ENCODE assay signal across 17 cellular contexts in genomic region chr20:3563113-3563512, GRCh38.
DNase-seq lines count a peak whose midpoint lies in the region; ATAC-seq and TF ChIP-seq lines count a peak whose summit lies in the region.
"Had no signal": no experiment of that assay in that cellular context is flagged by ENCODE, and none has a peak within 500 bp of the region (broad histone marks: within the 10 kb centered on the region; RNA-seq: fewer than 3 reads in every experiment).

No MANE protein-coding gene starts in this region.

- H3K27me3 Mint-ChIP-seq in T-cell = no peaks in the 10 kb centered on the region
- H3K27me3 Mint-ChIP-seq: CD4-positive, alpha-beta memory T cell; IgD-negative memory B cell had no signal

- 34 to 48% methylated on average over 3 of the region's 3 CpGs for WGBS in GM23248 (ENCODE audit: low coverage in 1 of 2, low lambda C conversion rate in 2 of 2, missing lambda C conversion rate in 2 of 2), 2 experiments

- H2AFZ ChIP-seq in GM23248 (no peak overlapping the region; the same call in 1 of the 2 replicates), PC-3 (ENCODE audit: low read length) (no peak overlapping the region)
- H2AFZ ChIP-seq: GM23338, PC-9 had no signal

- peaks cover 17% of the 10 kb centered on the region for H3K4me1 ChIP-seq in GM23248 (ENCODE audit: insufficient read depth)
- peaks cover 16% of the 10 kb centered on the region for H3K4me1 ChIP-seq in PC-3 (ENCODE audit: insufficient read depth, low read length)
- H3K4me1 ChIP-seq: Caco-2 had no signal

- POLR2A ChIA-PET in PC-3 (lab: Charles Lee; ENCODE audit: unreplicated experiment) (interaction anchor here (0.6 kb wide), 1 partner anchor 132 kb away, joined by 3 read pairs; no protein-coding TSS in a partner anchor), T-cell (lab: Charles Lee) (no interaction called here)

- H3K27me3 ChIP-seq in GM23248 (replicated peaks; ENCODE audit: insufficient read depth) = no peaks in the 10 kb centered on the region
- H3K27me3 ChIP-seq in PC-3 (ENCODE audit: low read length) = no peaks in the 10 kb centered on the region
- H3K27me3 ChIP-seq: BLaER1 treated with 17β-estradiol and CSF1 and Interleukin-3, amounts not matched to agents 10 nM and 100 nM had no signal

- no peaks in the 10 kb centered on the region for H3K9me2 ChIP-seq in GM23248 (ENCODE audit: insufficient read depth)
- no peaks in the 10 kb centered on the region for H3K9me2 ChIP-seq in PC-3 (replicated peaks; ENCODE audit: low read length)

- H4K20me1 ChIP-seq in GM23248 (ENCODE audit: insufficient read depth) (no peaks in the 10 kb centered on the region), PC-3 (ENCODE audit: low read length) (no peaks in the 10 kb centered on the region)
- H4K20me1 ChIP-seq: BLaER1 treated with 17β-estradiol and CSF1 and Interleukin-3, amounts not matched to agents 10 nM and 100 nM had no signal

- H3K27ac Mint-ChIP-seq in T-cell = no peak overlapping the region
- H3K27ac Mint-ChIP-seq: CD4-positive, alpha-beta memory T cell; GM23338; IgD-negative memory B cell had no signal

- H3K79me2 ChIP-seq in GM23248 (ENCODE audit: insufficient read depth) (no peaks in the 10 kb centered on the region), PC-3 (ENCODE audit: low read length) (no peaks in the 10 kb centered on the region)

- peaks cover 18% of the 10 kb centered on the region; the same call in 1 of the 2 replicates for H3F3A ChIP-seq in GM23248 (ENCODE audit: insufficient read depth)
- no peaks in the 10 kb centered on the region for H3F3A ChIP-seq in PC-3 (ENCODE audit: low read length, unreplicated experiment)

- intact Hi-C loops in PC-3 (cut with micrococcal nuclease) = loop anchor here (1.0 kb wide), 1 partner anchor 69 kb away; no protein-coding TSS in a partner anchor

- peak; percentile 68 for DNase-seq in GM23248
- DNase-seq in PC-3 = peak; percentile 16
- DNase-seq in fibroblast of gingiva (ENCODE audit: low read depth) = peak; percentile 3
- DNase-seq in smooth muscle cell of the brain vasculature (ENCODE audit: low read depth, low spot score) = peak; percentile 7
- DNase-seq in activated T-cell treated with anti-CD3 and anti-CD28 coated beads, Interleukin-2, amount 50 U/mL, for 48 hours = no peak
- DNase-seq in anterior cingulate cortex (lab: John Stamatoyannopoulos, UW) = no peak
- DNase-seq in T-cell = no peak
- DNase-seq: DMS 273 treated with DMSO at 0.1 percent for 48 hours, SHP77 treated with DMSO at 0.1 percent for 48 hours had no signal

- CTCF ChIA-PET in PC-3 (lab: Charles Lee) (interaction anchor here (0.5 to 0.8 kb wide), 5 partner anchors 10 to 206 kb away, joined by 3 to 15 read pairs (median 3); no protein-coding TSS in a partner anchor), T-cell (lab: Charles Lee) (interaction anchor here (0.5 to 1.6 kb wide), 8 partner anchors 12 to 566 kb away, joined by 3 to 8 read pairs (median 3); no protein-coding TSS in a partner anchor)

- H3K4me1 Mint-ChIP-seq in T-cell = no peaks in the 10 kb centered on the region

- H3K4me3 ChIP-seq in GM23248 (no peak overlapping the region), PC-3 (ENCODE audit: low read length) (no peak overlapping the region)
- H3K4me3 ChIP-seq: BLaER1 treated with 17β-estradiol and CSF1 and Interleukin-3, amounts not matched to agents 10 nM and 100 nM; GM23338; PC-9; SK-N-MC had no signal

- H3K27ac ChIP-seq in GM23248 (peak overlapping the region; percentile 18), PC-3 (ENCODE audit: low read length) (no peak overlapping the region)
- H3K27ac ChIP-seq: BLaER1 treated with 17β-estradiol and CSF1 and Interleukin-3, amounts not matched to agents 10 nM and 100 nM; PC-9; RWPE1; SK-N-MC had no signal

- H3K9me3 ChIP-seq in GM23248 (ENCODE audit: low read depth) (no peaks in the 10 kb centered on the region), PC-3 (ENCODE audit: low read length) (no peaks in the 10 kb centered on the region)
- H3K9me3 ChIP-seq: BLaER1 treated with 17β-estradiol and CSF1 and Interleukin-3, amounts not matched to agents 10 nM and 100 nM; Caco-2 had no signal

- H3K36me3 ChIP-seq in GM23248 (ENCODE audit: low read depth) = no peaks in the 10 kb centered on the region
- no peaks in the 10 kb centered on the region; the same call in none of the 2 replicates for H3K36me3 ChIP-seq in PC-3 (ENCODE audit: low read depth, low read length)

- no TSS peak for BruUV-seq in PC-3 (replicated peaks; lab: Mats Ljungman, UMichigan)

- in situ Hi-C loops in GM23248 (cut with MboI) = no loop called here

- ATAC-seq in PC-3 (no peak), T-cell (replicated peaks in 1 of 4) (no peak)

- TF ChIP-seq CTCF in PC-3 (conservative IDR thresholded peaks at IDR 0.05; ENCODE audit: low read depth, low read length) = no peak

- H3K9ac ChIP-seq in GM23248 (no peak overlapping the region), PC-3 (ENCODE audit: low read length) (no peak overlapping the region)
- H3K9ac ChIP-seq: BLaER1 treated with 17β-estradiol and CSF1 and Interleukin-3, amounts not matched to agents 10 nM and 100 nM had no signal

- peaks cover 27% of the 10 kb centered on the region for H3K36me3 Mint-ChIP-seq in T-cell

- H3K4me3 Mint-ChIP-seq in T-cell = no peak overlapping the region
- H3K4me3 Mint-ChIP-seq: CD4-positive, alpha-beta memory T cell; GM23338; IgD-negative memory B cell had no signal

- H3K9me3 Mint-ChIP-seq in T-cell = no peaks in the 10 kb centered on the region
- H3K9me3 Mint-ChIP-seq: CD4-positive, alpha-beta memory T cell; GM23338; IgD-negative memory B cell had no signal

- H3K4me2 ChIP-seq in GM23248 (ENCODE audit: unreplicated experiment) = no peak overlapping the region
- no peak overlapping the region for H3K4me2 ChIP-seq in PC-3 (ENCODE audit: low read length)
- H3K4me2 ChIP-seq: BLaER1 treated with 17β-estradiol and CSF1 and Interleukin-3, amounts not matched to agents 10 nM and 100 nM; GM23338; PC-9 had no signal

Comparison
In these comparisons a context has a peak if more than half of its experiments do, and no peak if none do; other contexts are left out.
1. DNase-seq: peak in GM23248 (single experiment), PC-3 (single experiment), fibroblast of gingiva (single experiment) and smooth muscle cell of the brain vasculature (single experiment); none in activated T-cell treated with anti-CD3 and anti-CD28 coated beads, Interleukin-2, amount 50 U/mL, for 48 hours (0 of 2), anterior cingulate cortex (0 of 58) and T-cell (0 of 34).